In the genomic region with DNA sequence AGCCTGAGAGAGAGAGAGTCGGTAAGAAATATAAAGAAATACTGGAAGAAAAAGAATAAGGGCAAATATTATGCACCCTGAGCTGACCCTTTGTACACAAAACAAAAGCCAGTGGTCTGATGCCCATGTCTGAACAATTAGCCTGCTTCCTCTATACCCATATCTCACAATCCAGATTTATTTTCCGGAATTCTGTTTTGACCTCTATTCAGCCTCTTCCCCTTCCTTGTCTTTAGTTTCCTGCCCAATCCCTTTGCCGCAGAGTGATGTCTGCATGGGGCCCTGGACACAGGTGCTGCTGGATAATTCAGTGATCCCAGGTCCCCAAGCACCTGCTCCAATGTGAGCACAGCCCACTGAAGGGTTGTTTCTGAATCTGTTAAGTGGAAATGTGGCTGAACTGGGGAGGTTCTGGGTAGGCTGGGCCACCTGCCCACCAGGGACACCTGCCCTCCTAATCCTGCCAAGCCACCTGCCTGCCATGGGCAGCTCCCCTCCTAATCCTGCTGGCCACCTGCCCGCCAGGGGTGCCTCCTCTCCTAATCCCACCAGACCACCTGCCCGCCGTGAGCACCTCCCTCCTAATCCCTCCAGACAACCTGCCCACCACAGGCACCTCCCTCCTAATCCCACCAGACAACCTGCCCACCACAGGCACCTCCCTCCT, we compare ENCODE assay signal across 27 cellular contexts. TPM values are rescaled to one million over a fixed set of nuclear protein-coding genes. Genes with fewer than 3 reads are reported as not detected.
DNase-seq lines count a peak whose midpoint lies in the region; ATAC-seq and TF ChIP-seq lines count a peak whose summit lies in the region.
"Had no signal": no experiment of that assay in that cellular context is flagged by ENCODE, and none has a peak within 500 bp of the region (broad histone marks: within the 10 kb centered on the region; RNA-seq: fewer than 3 reads in every experiment).

No MANE protein-coding gene starts in this region.

- H3K36me3 ChIP-seq in PC-3 (ENCODE audit: low read depth, low read length) = no peaks in the 10 kb centered on the region
- H3K36me3 ChIP-seq in body of pancreas (replicated peaks in 1 of 2; ENCODE audit: insufficient read depth in 1 of 2, low read depth in 2 of 2) = no peaks in the 10 kb centered on the region
- H3K36me3 ChIP-seq in psoas muscle (ENCODE audit: insufficient read depth in 1 of 2, low read depth in 1 of 2) = no peaks in the 10 kb centered on the region

- TF ChIP-seq CTCF in PC-3 (conservative IDR thresholded peaks at IDR 0.05; ENCODE audit: low read depth, low read length) (no peak), body of pancreas (IDR thresholded peaks at IDR 0.05) (no peak), psoas muscle (IDR thresholded peaks at IDR 0.05) (no peak), omental fat pad (IDR thresholded peaks at IDR 0.05) (no peak)

- H3K4me3 ChIP-seq in PC-3 (ENCODE audit: low read length) (0 out of 2 replicates have a peak overlapping the region, but pooled peaks have one; percentile 7), body of pancreas (no peak overlapping the region), psoas muscle (no peak overlapping the region)

- H3K27me3 ChIP-seq in PC-3 (ENCODE audit: low read length) (no peaks in the 10 kb centered on the region), body of pancreas (no peaks in the 10 kb centered on the region), psoas muscle (ENCODE audit: insufficient read depth in 3 of 3, low read length in 2 of 3) (no peaks in the 10 kb centered on the region)

- 37 to 44% methylated on average over 4 to 6 of the region's 6 CpGs for WGBS in body of pancreas, 2 donors
- WGBS in psoas muscle, 3 donors = 49 to 54% (median 50%) methylated on average over 5 to 6 of the region's 6 CpGs

- no peak for DNase-seq in PC-3
- no peak for DNase-seq in body of pancreas
- DNase-seq in left lobe of liver (ENCODE audit: low spot score) = no peak
- no peak for DNase-seq in psoas muscle
- DNase-seq in omental fat pad (ENCODE audit: low spot score) = no peak
- DNase-seq in NCI-H2029 (lab: John Stamatoyannopoulos, UW) = no peak
- DNase-seq in cortex of kidney (lab: John Stamatoyannopoulos, UW) = no peak
- DNase-seq in DMS 273 (lab: John Stamatoyannopoulos, UW; ENCODE audit: unreplicated experiment) = no peak
- DNase-seq: ACHN, AML-193, DMS 273 treated with DMSO at 0.1 percent for 48 hours, DND-41, H9, Karpas-422, NCI-H1436, NCI-H2029 treated with DMSO at 0.1 percent for 48 hours, NCI-H2171, NCI-H446 treated with DMSO at 0.1 percent for 48 hours, NCI-H69, OCI-M1, SK-N-SH had no signal

- POLR2A ChIA-PET in PC-3 (lab: Charles Lee; ENCODE audit: unreplicated experiment) = no interaction called here

- H3K4me2 ChIP-seq in PC-3 (ENCODE audit: low read length) = peak overlapping the region; percentile 76
- H3K4me2 ChIP-seq: SK-N-SH had no signal

- no TSS peak for BruUV-seq in PC-3 (replicated peaks; lab: Mats Ljungman, UMichigan)

- no peak overlapping the region for H3K9ac ChIP-seq in PC-3 (ENCODE audit: low read length)
- H3K9ac ChIP-seq: SK-N-SH had no signal

- intact Hi-C loops in PC-3 (cut with micrococcal nuclease) (no loop called here), body of pancreas (cut with DNase I) (no loop called here), psoas muscle (cut with DNase I) (no loop called here)

- no peak for ATAC-seq in PC-3
- no peak for ATAC-seq in body of pancreas
- ATAC-seq in left lobe of liver = peak; percentile 25
- no peak for ATAC-seq in psoas muscle
- no peak for ATAC-seq in omental fat pad (ENCODE audit: low FRiP score)

- CTCF ChIA-PET in PC-3 (lab: Charles Lee) = interaction anchor here (0.6 kb wide), 1 partner anchor 104 kb away, joined by 3 read pairs; no protein-coding TSS in a partner anchor

- H3K27ac ChIP-seq in PC-3 (ENCODE audit: low read length) (no peak overlapping the region), body of pancreas (peak overlapping the region; percentile 11 to 90 (median 48)), psoas muscle (peak overlapping the region; percentile 84)
- H3K27ac ChIP-seq: HL-60 had no signal

- 0 out of 2 replicates have a peak overlapping the region, but pooled peaks have one; percentile 47 for H2AFZ ChIP-seq in PC-3 (ENCODE audit: low read length)

- no peaks in the 10 kb centered on the region for H3F3A ChIP-seq in PC-3 (ENCODE audit: low read length, unreplicated experiment)

- H3K79me2 ChIP-seq in PC-3 (ENCODE audit: low read length) = no peaks in the 10 kb centered on the region

- no peak for TF ChIP-seq POLR2A in body of pancreas (IDR thresholded peaks at IDR 0.05)

- no peaks in the 10 kb centered on the region for H4K20me1 ChIP-seq in PC-3 (ENCODE audit: low read length)

- no peaks in the 10 kb centered on the region for H3K9me3 ChIP-seq in PC-3 (ENCODE audit: low read length)
- H3K9me3 ChIP-seq in body of pancreas = peaks cover 0 to 4% (median 0%) of the 10 kb centered on the region in 3 donors
- H3K9me3 ChIP-seq in psoas muscle = peaks cover 9% of the 10 kb centered on the region
- H3K9me3 ChIP-seq: SK-N-SH had no signal

- H3K9me2 ChIP-seq in PC-3 (replicated peaks; ENCODE audit: low read length) = no peaks in the 10 kb centered on the region
- H3K9me2 ChIP-seq: SK-N-SH had no signal

- H3K4me1 ChIP-seq in PC-3 (ENCODE audit: insufficient read depth, low read length) (peaks cover 16% of the 10 kb centered on the region), body of pancreas (peaks cover 19% of the 10 kb centered on the region), psoas muscle (peaks cover 15% of the 10 kb centered on the region)

RNA-seq across cellular contexts. Expression of a gene that starts 23.0 kb away (rescaled TPM):
- not detected in 2 replicates for total RNA-seq in PC-3 (2014; rRNA removed)
- total RNA-seq in body of pancreas = under 1 TPM in 1 of 2 donors, not detected in 1; under 0.01 TPM
- 0.83 TPM for total RNA-seq in left lobe of liver
- total RNA-seq in psoas muscle = under 1 TPM in 3 of 4 donors, not detected in 1; 0.06 to 0.84 (median 0.44) TPM
- under 1 TPM in 2 of 3 donors, not detected in 1; 0.05 to 0.08 TPM for polyA plus RNA-seq in psoas muscle
- under 1 TPM in 1 of 4 donors, not detected in 3; 0.32 TPM for total RNA-seq in omental fat pad
- total RNA-seq: HT1080, MCF 10A, RPMI7951 had no signal
- polyA plus RNA-seq: CD14-positive monocyte, IgD-negative memory B cell, SK-N-SH had no signal

RNA-seq across cellular contexts. Expression of a gene that starts 49.3 kb away (rescaled TPM):
- total RNA-seq in PC-3 (2014; rRNA removed) = not detected in 2 replicates
- total RNA-seq in body of pancreas = 1 to 10 TPM in 1 of 2 donors, under 1 TPM in 1; 0.52 to 3.3 TPM
- total RNA-seq in left lobe of liver = 8.5 TPM
- total RNA-seq in psoas muscle = under 1 TPM in 1 of 4 donors, not detected in 3; 0.10 TPM
- under 1 TPM in 2 of 3 donors, not detected in 1; under 0.01 to 0.01 TPM for polyA plus RNA-seq in psoas muscle
- total RNA-seq in omental fat pad = 1 to 10 TPM in 3 of 4 donors, under 1 TPM in 1; 0.16 to 7.7 (median 1.7) TPM
- total RNA-seq: HT1080, RPMI7951 had no signal
